12 cellular contexts compared by ENCODE assay signal in genomic region chr1:115189814-115190541, GRCh38.
A peak's percentile ranks its signal among the peaks of the same experiment; 100 is the strongest.
DNase-seq lines count a peak whose midpoint lies in the region; ATAC-seq, FAIRE-seq and TF ChIP-seq lines count a peak whose summit lies in the region.
"Had no signal": no experiment of that assay in that cellular context is flagged by ENCODE, and none has a peak within 500 bp of the region (broad histone marks: within the 10 kb centered on the region; RNA-seq: fewer than 3 reads in every experiment).

No MANE protein-coding gene starts in this region.

- H3K79me2 ChIP-seq in K562 (ENCODE audit: control insufficient read depth, insufficient read depth, low read length) (no peaks in the 10 kb centered on the region), MM.1S (ENCODE audit: low read length) (no peaks in the 10 kb centered on the region)

- H3K4me3 ChIP-seq in K562 (no peak overlapping the region), aorta (ENCODE audit: low read length in 2 of 2) (no peak overlapping the region), MM.1S (ENCODE audit: low read length) (no peak overlapping the region), dorsolateral prefrontal cortex (no peak overlapping the region)

- H3K9me2 ChIP-seq in MM.1S (replicated peaks; ENCODE audit: insufficient read depth, low read length): no peaks in the 10 kb centered on the region

- peak; percentile 26 for DNase-seq in SIG-M5 treated with dmso at 0.1 percent for 504 hours (lab: John Stamatoyannopoulos, UW; ENCODE audit: unreplicated experiment)
- DNase-seq in SIG-M5 (lab: John Stamatoyannopoulos, UW): no peak
- no peak for DNase-seq in K562 (ENCODE audit: extremely low read depth in 1 of 4, low spot score in 3 of 4)
- DNase-seq in islet precursor cell: peak; percentile 75
- no peak for DNase-seq in aorta
- no peak for DNase-seq in MM.1S
- DNase-seq in dorsolateral prefrontal cortex: no peak
- DNase-seq in activated CD8-positive, alpha-beta memory T cell treated with anti-CD3 and anti-CD28 coated beads, Interleukin-2, amount 10 ng/mL, durations not matched to agents 7 days and 5 days: no peak
- DNase-seq: NCI-H1048 had no signal

- no peak overlapping the region for H3K9ac ChIP-seq in K562 (ENCODE audit: insufficient read depth in 1 of 2, low read depth in 2 of 2, low read length in 2 of 2)
- no peak overlapping the region for H3K9ac ChIP-seq in MM.1S (ENCODE audit: low read length)

- intact Hi-C loops in K562 (cut with micrococcal nuclease): no loop called here
- intact Hi-C loops in aorta (cut with DNase I): loop anchor here (5.0 kb wide), 2 partner anchors 53 to 147 kb away; partner anchors contain the start of gene NGF (in 2 of the 2)
- intact Hi-C loops in dorsolateral prefrontal cortex (cut with DNase I): no loop called here

- CTCF ChIA-PET in K562 (lab: Yijun Ruan, JAX; ENCODE audit: low intra/inter-chr PET ratio): no interaction called here
- CTCF ChIA-PET in activated CD8-positive, alpha-beta memory T cell treated with anti-CD3 and anti-CD28 coated beads, Interleukin-2, amount 10 ng/mL, durations not matched to agents 7 days and 5 days (lab: Charles Lee): interaction anchor here (0.6 kb wide), 1 partner anchor 50 kb away, joined by 3 read pairs; no protein-coding TSS in a partner anchor

- H3K4me1 Mint-ChIP-seq in activated CD8-positive, alpha-beta memory T cell treated with anti-CD3 and anti-CD28 coated beads, Interleukin-2, amount 10 ng/mL, durations not matched to agents 7 days and 5 days: peaks cover 4% of the 10 kb centered on the region
- H3K4me1 Mint-ChIP-seq: B cell had no signal

- no peak for FAIRE-seq in K562 (lab: Jason Lieb, UNC)

- no peak overlapping the region for H3K27ac Mint-ChIP-seq in activated CD8-positive, alpha-beta memory T cell treated with anti-CD3 and anti-CD28 coated beads, Interleukin-2, amount 10 ng/mL, durations not matched to agents 7 days and 5 days
- H3K27ac Mint-ChIP-seq: activated T-helper 1 cell treated with anti-CD3 and anti-CD28 coated beads, Interleukin-12 subunit alpha, Interleukin-12 subunit beta, Interleukin-2, Interleukin-4 antibody, amounts not matched to agents 30 ng/mL and 10 ng/mL and 1 ng/mL, durations not matched to agents 14 hours and 24 hours and 36 hours; B cell had no signal

- H3K4me2 ChIP-seq in K562 (ENCODE audit: insufficient read depth, low read length) (no peak overlapping the region), MM.1S (ENCODE audit: low read depth, low read length) (no peak overlapping the region)

- H2AFZ ChIP-seq in K562 (ENCODE audit: low read depth, low read length) (no peak overlapping the region), MM.1S (ENCODE audit: low read length) (no peak overlapping the region)

- in situ Hi-C loops in K562 (cut with MboI): no loop called here

- no peaks in the 10 kb centered on the region for H3K36me3 Mint-ChIP-seq in activated CD8-positive, alpha-beta memory T cell treated with anti-CD3 and anti-CD28 coated beads, Interleukin-2, amount 10 ng/mL, durations not matched to agents 7 days and 5 days

- TF ChIP-seq CTCF in K562 (IDR thresholded peaks at IDR 0.05 in 2 of 3, conservative IDR thresholded peaks at IDR 0.05 in 1 of 3; ENCODE audit: insufficient read depth in 2 of 3, low read depth in 1 of 3, low read length in 3 of 3): no peak
- no peak for TF ChIP-seq CTCF in MM.1S (IDR thresholded peaks at IDR 0.05; ENCODE audit: low read length)
- no peak for TF ChIP-seq CTCF in dorsolateral prefrontal cortex (IDR thresholded peaks at IDR 0.05 in 54 of 56, conservative IDR thresholded peaks at IDR 0.05 in 2 of 56; ENCODE audit: low read depth in 1 of 56, partially characterized antibody in 56 of 56)

- BruUV-seq in K562 (replicated peaks; lab: Mats Ljungman, UMichigan): no TSS peak

- H3K9me3 ChIP-seq in K562 (replicated peaks; ENCODE audit: control insufficient read depth, insufficient read depth, low read depth, low read length): no peaks in the 10 kb centered on the region
- H3K9me3 ChIP-seq in aorta (ENCODE audit: control insufficient read depth, low read length): no peaks in the 10 kb centered on the region
- no peaks in the 10 kb centered on the region for H3K9me3 ChIP-seq in MM.1S (replicated peaks; ENCODE audit: insufficient read depth, low read length)
- H3K9me3 ChIP-seq: neutrophil had no signal

- H3K27ac ChIP-seq in K562 (ENCODE audit: extremely low read depth, low read depth, low read length) (no peak overlapping the region), aorta (ENCODE audit: low read depth in 1 of 2, low read length in 2 of 2) (peak overlapping the region; percentile 61 to 77), MM.1S (ENCODE audit: low read length) (no peak overlapping the region), dorsolateral prefrontal cortex (no peak overlapping the region)
- H3K27ac ChIP-seq: neutrophil had no signal

- H3F3A ChIP-seq in MM.1S (ENCODE audit: insufficient read depth, low read length): no peaks in the 10 kb centered on the region

- no peak for TF ChIP-seq POLR2A in K562 (conservative IDR thresholded peaks at IDR 0.05)

- H3K27me3 ChIP-seq in K562 (ENCODE audit: control insufficient read depth in 2 of 2, insufficient read depth in 2 of 2, low read length in 2 of 2) (peaks cover 0 to 3% of the 10 kb centered on the region in 2 experiments; a peak in 2 of 5 replicates), aorta (ENCODE audit: control insufficient read depth in 1 of 2, insufficient read depth in 2 of 2, low read length in 1 of 2) (no peaks in the 10 kb centered on the region), MM.1S (replicated peaks; ENCODE audit: insufficient read depth, low read length) (no peaks in the 10 kb centered on the region), dorsolateral prefrontal cortex (peaks cover 0 to 4% (median 0%) of the 10 kb centered on the region in 45 donors)

- H3K9me3 Mint-ChIP-seq in activated CD8-positive, alpha-beta memory T cell treated with anti-CD3 and anti-CD28 coated beads, Interleukin-2, amount 10 ng/mL, durations not matched to agents 7 days and 5 days (ENCODE audit: low read depth): no peaks in the 10 kb centered on the region
- H3K9me3 Mint-ChIP-seq: activated T-helper 1 cell treated with anti-CD3 and anti-CD28 coated beads, Interleukin-12 subunit alpha, Interleukin-12 subunit beta, Interleukin-2, Interleukin-4 antibody, amounts not matched to agents 30 ng/mL and 10 ng/mL and 1 ng/mL, durations not matched to agents 14 hours and 24 hours and 36 hours had no signal

- TF ChIP-seq RAD21 in K562 (CRISPR knock-in tag; conservative IDR thresholded peaks at IDR 0.05 in 1 of 2, IDR thresholded peaks at IDR 0.05 in 1 of 2): no peak

- H4K20me1 ChIP-seq in K562 (replicated peaks; ENCODE audit: control insufficient read depth, insufficient read depth, low read length) (no peaks in the 10 kb centered on the region; the same call in 1 of the 2 replicates), MM.1S (ENCODE audit: insufficient read depth, low read length) (no peaks in the 10 kb centered on the region)

- H3K4me3 Mint-ChIP-seq in activated CD8-positive, alpha-beta memory T cell treated with anti-CD3 and anti-CD28 coated beads, Interleukin-2, amount 10 ng/mL, durations not matched to agents 7 days and 5 days: no peak overlapping the region
- H3K4me3 Mint-ChIP-seq: activated T-helper 1 cell treated with anti-CD3 and anti-CD28 coated beads, Interleukin-12 subunit alpha, Interleukin-12 subunit beta, Interleukin-2, Interleukin-4 antibody, amounts not matched to agents 30 ng/mL and 10 ng/mL and 1 ng/mL, durations not matched to agents 14 hours and 24 hours and 36 hours; B cell had no signal

- POLR2A ChIA-PET in K562 (lab: Yijun Ruan, JAX): interaction anchor here (0.6 to 0.7 kb wide), 2 partner anchors 14 to 1928 kb away, joined by 3 read pairs; no protein-coding TSS in a partner anchor

- H3K36me3 ChIP-seq in K562 (ENCODE audit: control insufficient read depth, insufficient read depth, low read length) (no peaks in the 10 kb centered on the region), aorta (ENCODE audit: control insufficient read depth in 1 of 2, insufficient read depth in 2 of 2, low read length in 1 of 2) (no peaks in the 10 kb centered on the region), MM.1S (replicated peaks; ENCODE audit: insufficient read depth, low read length) (no peaks in the 10 kb centered on the region)
- H3K36me3 ChIP-seq: neutrophil had no signal

- 13% methylated on average over 5 of the region's 5 CpGs for WGBS in K562 (ENCODE audit: insufficient coverage, low coverage, missing lambda C conversion rate)
- 31 to 39% methylated on average over 5 of the region's 5 CpGs for WGBS in aorta, 2 donors

- H3K9me1 ChIP-seq in K562 (ENCODE audit: control insufficient read depth, insufficient read depth, low read length): no peaks in the 10 kb centered on the region

- ATAC-seq in K562 (no peak), aorta (ENCODE audit: low FRiP score) (peak; percentile 78)
- no peak for ATAC-seq in activated CD8-positive, alpha-beta memory T cell treated with anti-CD3 and anti-CD28 coated beads, Interleukin-2, amount 10 ng/mL, durations not matched to agents 7 days and 5 days

- TF ChIP-seq EP300 in K562 (IDR thresholded peaks at IDR 0.05; ENCODE audit: low read length): no peak

- H3K4me1 ChIP-seq in K562 (replicated peaks in 1 of 2; ENCODE audit: control insufficient read depth in 2 of 2, insufficient read depth in 2 of 2, low read length in 2 of 2) (no peaks in the 10 kb centered on the region; a peak in 1 of 5 replicates), aorta (ENCODE audit: control insufficient read depth in 1 of 2, insufficient read depth in 2 of 2, low read length in 2 of 2) (peaks cover 0 to 6% of the 10 kb centered on the region in 2 donors), MM.1S (ENCODE audit: low read length) (no peaks in the 10 kb centered on the region)

- peaks cover 11% of the 10 kb centered on the region for H3K27me3 Mint-ChIP-seq in activated CD8-positive, alpha-beta memory T cell treated with anti-CD3 and anti-CD28 coated beads, Interleukin-2, amount 10 ng/mL, durations not matched to agents 7 days and 5 days

TF ChIP-seq in K562, 482 proteins besides CTCF, POLR2A, EP300 and RAD21:
- TF ChIP-seq MAFF (IDR thresholded peaks at IDR 0.05; ENCODE audit: low read length): 0 out of 2 replicates have a peak, but pooled peaks have one; percentile 9
- TF ChIP-seq MAFG (tag; conservative IDR thresholded peaks at IDR 0.05): peak; percentile 27; the same call in 1 of the 2 replicates
- TF ChIP-seq GTF2A2 (tag; IDR thresholded peaks at IDR 0.05): no peak

Comparison
In these comparisons a context has a peak if more than half of its experiments do, and no peak if none do; other contexts are left out.
1. DNase-seq: peak in SIG-M5 treated with dmso at 0.1 percent for 504 hours (single experiment) and islet precursor cell (single experiment); none in SIG-M5 (single experiment), K562 (0 of 4), aorta (0 of 2), MM.1S (single experiment), dorsolateral prefrontal cortex (0 of 10) and activated CD8-positive, alpha-beta memory T cell treated with anti-CD3 and anti-CD28 coated beads, Interleukin-2, amount 10 ng/mL, durations not matched to agents 7 days and 5 days (single experiment).
2. H3K27ac ChIP-seq: peak in aorta (2 of 2); none in K562 (single experiment), MM.1S (single experiment) and dorsolateral prefrontal cortex (0 of 59).
3. intact Hi-C loops: an anchor here in aorta (5.0 kb wide); none called in K562 and dorsolateral prefrontal cortex.